In the genomic region with DNA sequence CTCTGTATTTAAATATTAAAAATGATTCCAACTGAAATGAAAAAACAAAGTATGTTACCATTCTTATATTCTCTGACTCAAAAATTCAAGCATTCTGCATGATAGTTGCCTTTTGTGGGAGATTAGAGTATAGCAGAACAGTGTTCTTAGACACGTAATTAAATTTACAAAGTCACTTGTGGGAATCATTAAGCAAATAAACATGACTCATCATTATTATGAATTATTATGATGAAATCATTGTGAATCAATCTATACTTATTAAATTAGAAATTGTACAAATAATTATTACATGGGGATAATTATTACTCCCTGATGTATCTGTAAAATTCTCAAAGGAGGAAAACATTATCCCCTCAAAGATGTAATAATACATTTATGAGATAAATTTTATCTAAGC, we compare ENCODE assay signal across 24 cellular contexts.
A peak's percentile ranks its signal among the peaks of the same experiment; 100 is the strongest.
DNase-seq lines count a peak whose midpoint lies in the region; ATAC-seq, FAIRE-seq and TF ChIP-seq lines count a peak whose summit lies in the region.
"Had no signal": no experiment of that assay in that cellular context is flagged by ENCODE, and none has a peak within 500 bp of the region (broad histone marks: within the 10 kb centered on the region; RNA-seq: fewer than 3 reads in every experiment).

No MANE protein-coding gene starts in this region.

- CTCF ChIA-PET in HepG2 (lab: Yijun Ruan, JAX; ENCODE audit: low intra/inter-chr PET ratio, low total read pairs), result no interaction called here

- no peaks in the 10 kb centered on the region for H3K36me3 ChIP-seq in HepG2 (replicated peaks in 1 of 2; ENCODE audit: control insufficient read depth in 1 of 2, insufficient read depth in 2 of 2, low read length in 2 of 2)
- H3K36me3 ChIP-seq in right lobe of liver, result no peaks in the 10 kb centered on the region
- H3K36me3 ChIP-seq in astrocyte (ENCODE audit: insufficient read depth, low read length), result no peaks in the 10 kb centered on the region
- H3K36me3 ChIP-seq: BE2C, BLaER1 had no signal

- no TSS peak for BruUV-seq in HepG2 (replicated peaks; lab: Mats Ljungman, UMichigan)

- no peak for TF ChIP-seq CTCF in HepG2 (CRISPR knock-in tag; IDR thresholded peaks at IDR 0.05)
- TF ChIP-seq CTCF in right lobe of liver (IDR thresholded peaks at IDR 0.05), result no peak
- no peak for TF ChIP-seq CTCF in astrocyte (IDR thresholded peaks at IDR 0.05; ENCODE audit: insufficient read depth, low read depth, low read length)

- no peak overlapping the region for H3K4me3 Mint-ChIP-seq in astrocyte (ENCODE audit: unreplicated experiment)
- H3K4me3 Mint-ChIP-seq: CD14-positive monocyte; CD4-positive, alpha-beta memory T cell; CD4-positive, CD25-positive, alpha-beta regulatory T cell; CD8-positive, alpha-beta memory T cell had no signal

- no peak for DNase-seq in HepG2 (ENCODE audit: low spot score)
- no peak for DNase-seq in right lobe of liver
- DNase-seq in astrocyte (ENCODE audit: low read depth), result peak; percentile 10
- DNase-seq in ecto neural progenitor cell (ENCODE audit: low spot score), result no peak
- DNase-seq in left colon, result no peak
- DNase-seq: ACHN; BE2C; C1 segment of cervical spinal cord; CD4-positive, alpha-beta memory T cell; CD4-positive, CD25-positive, alpha-beta regulatory T cell; CD8-positive, alpha-beta memory T cell; COR-L47; DMS 273 treated with DMSO at 0.1 percent for 48 hours; DMS153; DMS53; DMS79; DND-41; EL; GDM1 had no signal

- H3K4me3 ChIP-seq in HepG2 (replicated peaks in 1 of 3; ENCODE audit: insufficient read depth in 1 of 3, low read depth in 2 of 3, low read length in 3 of 3) (no peak overlapping the region), right lobe of liver (no peak overlapping the region), astrocyte (ENCODE audit: insufficient read depth, low read depth, low read length) (no peak overlapping the region)
- H3K4me3 ChIP-seq: BLaER1 had no signal

- H2AFZ ChIP-seq in HepG2 (ENCODE audit: low read length) (no peak overlapping the region), astrocyte (ENCODE audit: low read depth, low read length) (no peak overlapping the region)

- H3K4me1 Mint-ChIP-seq in astrocyte (ENCODE audit: low read depth, unreplicated experiment), result no peaks in the 10 kb centered on the region
- H3K4me1 Mint-ChIP-seq: CD14-positive monocyte; CD4-positive, alpha-beta memory T cell; CD4-positive, CD25-positive, alpha-beta regulatory T cell; CD8-positive, alpha-beta memory T cell had no signal

- H3K4me2 ChIP-seq in HepG2 (ENCODE audit: low read depth, low read length), result no peak overlapping the region
- H3K4me2 ChIP-seq in astrocyte (ENCODE audit: low read length), result no peak overlapping the region
- H3K4me2 ChIP-seq: BLaER1 had no signal

- H4K20me1 ChIP-seq in HepG2 (ENCODE audit: insufficient read depth, low read length) (no peaks in the 10 kb centered on the region), astrocyte (ENCODE audit: insufficient read depth, low read length) (no peaks in the 10 kb centered on the region)
- H4K20me1 ChIP-seq: BLaER1 had no signal

- no peaks in the 10 kb centered on the region for H3K9me3 Mint-ChIP-seq in astrocyte (ENCODE audit: unreplicated experiment)

- WGBS in HepG2 (ENCODE audit: low lambda C conversion rate), result 0% methylated on average over 1 of the region's 1 CpG
- 57% methylated on average over 1 of the region's 1 CpG for WGBS in right lobe of liver (ENCODE audit: insufficient coverage, low coverage, low lambda C conversion rate, missing lambda C conversion rate)

- H3K27ac Mint-ChIP-seq in astrocyte (ENCODE audit: unreplicated experiment), result no peak overlapping the region
- H3K27ac Mint-ChIP-seq: CD14-positive monocyte; CD4-positive, alpha-beta memory T cell; CD4-positive, CD25-positive, alpha-beta regulatory T cell; CD8-positive, alpha-beta memory T cell had no signal

- no peaks in the 10 kb centered on the region for H3K36me3 Mint-ChIP-seq in astrocyte (ENCODE audit: low read depth, unreplicated experiment)
- H3K36me3 Mint-ChIP-seq: CD14-positive monocyte; CD4-positive, alpha-beta memory T cell; CD4-positive, CD25-positive, alpha-beta regulatory T cell; CD8-positive, alpha-beta memory T cell had no signal

- no peak overlapping the region for H3K9ac ChIP-seq in HepG2 (ENCODE audit: insufficient read depth, low read depth, low read length)
- no peak overlapping the region for H3K9ac ChIP-seq in astrocyte (ENCODE audit: low read length)
- H3K9ac ChIP-seq: BLaER1 had no signal

- TF ChIP-seq EP300 in HepG2 (IDR thresholded peaks at IDR 0.05; ENCODE audit: low read depth in 2 of 2, low read length in 2 of 2) (no peak), HepG2 (CRISPR knock-in tag; IDR thresholded peaks at IDR 0.05; ENCODE audit: borderline replicate concordance) (no peak)

- H3K27ac ChIP-seq in HepG2 (ENCODE audit: extremely low read length, insufficient read depth, low read length) (no peak overlapping the region), right lobe of liver (no peak overlapping the region), astrocyte (ENCODE audit: low read depth, low read length) (no peak overlapping the region)
- H3K27ac ChIP-seq: 22Rv1, BLaER1 had no signal

- H3K79me2 ChIP-seq in HepG2 (ENCODE audit: insufficient read depth, low read length) (no peaks in the 10 kb centered on the region), astrocyte (ENCODE audit: insufficient read depth, low read length) (no peaks in the 10 kb centered on the region)

- POLR2A ChIA-PET in HepG2 (lab: Yijun Ruan, JAX), result no interaction called here

- H3K27me3 Mint-ChIP-seq in astrocyte (ENCODE audit: low read depth, unreplicated experiment), result no peaks in the 10 kb centered on the region
- H3K27me3 Mint-ChIP-seq: CD4-positive, CD25-positive, alpha-beta regulatory T cell had no signal

- no peak for TF ChIP-seq RAD21 in HepG2 (CRISPR knock-in tag; IDR thresholded peaks at IDR 0.05)

- in situ Hi-C loops in HepG2 (cut with HindIII; ENCODE audit: extremely low pct_ligation_motif_present, low pct_unique_long_range_greater_than_20kb), result no loop called here

- TF ChIP-seq POLR2A in HepG2 (IDR thresholded peaks at IDR 0.05; ENCODE audit: insufficient read depth in 1 of 2, low read depth in 2 of 2, low read length in 2 of 2) (no peak), right lobe of liver (IDR thresholded peaks at IDR 0.05) (no peak)

- no peaks in the 10 kb centered on the region for H3K9me3 ChIP-seq in HepG2 (ENCODE audit: low read length)
- H3K9me3 ChIP-seq in right lobe of liver, result no peaks in the 10 kb centered on the region
- no peaks in the 10 kb centered on the region for H3K9me3 ChIP-seq in astrocyte (ENCODE audit: insufficient read depth, low read depth, low read length)
- H3K9me3 ChIP-seq: BE2C, BLaER1 had no signal

- H3K27me3 ChIP-seq in HepG2 (ENCODE audit: control insufficient read depth in 1 of 2, insufficient read depth in 2 of 2, low read length in 2 of 2) (no peaks in the 10 kb centered on the region), right lobe of liver (no peaks in the 10 kb centered on the region), astrocyte (ENCODE audit: insufficient read depth, low read length) (no peaks in the 10 kb centered on the region)
- H3K27me3 ChIP-seq: BE2C, BLaER1 had no signal

- FAIRE-seq in HepG2 (lab: Jason Lieb, UNC) (no peak), astrocyte (lab: Jason Lieb, UNC) (no peak)
- FAIRE-seq: GM12891, GM19239 had no signal

- intact Hi-C loops in HepG2 (cut with micrococcal nuclease; ENCODE audit: unreplicated experiment), result no loop called here
- intact Hi-C loops in right lobe of liver (cut with DNase I), result no loop called here
- intact Hi-C loops in left colon (cut with DNase I, micrococcal nuclease), result no loop called here

- H3K4me1 ChIP-seq in HepG2 (ENCODE audit: insufficient read depth, low read length) (no peaks in the 10 kb centered on the region), right lobe of liver (no peaks in the 10 kb centered on the region), astrocyte (ENCODE audit: insufficient read depth, low read length) (no peaks in the 10 kb centered on the region)
- H3K4me1 ChIP-seq: BE2C, BLaER1 had no signal

- ATAC-seq in HepG2, result no peak
- no peak for ATAC-seq in right lobe of liver
- ATAC-seq in left colon, result no peak

TF ChIP-seq in HepG2, 621 proteins besides CTCF, POLR2A, EP300 and RAD21:
- peak; percentile 74 to 82 for TF ChIP-seq MAFK (conservative IDR thresholded peaks at IDR 0.05 in 1 of 2, IDR thresholded peaks at IDR 0.05 in 1 of 2; ENCODE audit: low read length in 2 of 2)
- TF ChIP-seq SMAD9 (CRISPR knock-in tag; IDR thresholded peaks at IDR 0.05), result no peak
- 0 out of 2 replicates have a peak, but pooled peaks have one; percentile 10 for TF ChIP-seq ATF7 (IDR thresholded peaks at IDR 0.05)
- no peak for TF ChIP-seq ATF7 (CRISPR knock-in tag; IDR thresholded peaks at IDR 0.05)
- peak; percentile 70; the same call in 1 of the 2 replicates for TF ChIP-seq MAFF (IDR thresholded peaks at IDR 0.05; ENCODE audit: low read depth, low read length)
- no peak for TF ChIP-seq ZC3H4 (CRISPR knock-in tag; IDR thresholded peaks at IDR 0.05; ENCODE audit: borderline replicate concordance)
